In the genomic region with DNA sequence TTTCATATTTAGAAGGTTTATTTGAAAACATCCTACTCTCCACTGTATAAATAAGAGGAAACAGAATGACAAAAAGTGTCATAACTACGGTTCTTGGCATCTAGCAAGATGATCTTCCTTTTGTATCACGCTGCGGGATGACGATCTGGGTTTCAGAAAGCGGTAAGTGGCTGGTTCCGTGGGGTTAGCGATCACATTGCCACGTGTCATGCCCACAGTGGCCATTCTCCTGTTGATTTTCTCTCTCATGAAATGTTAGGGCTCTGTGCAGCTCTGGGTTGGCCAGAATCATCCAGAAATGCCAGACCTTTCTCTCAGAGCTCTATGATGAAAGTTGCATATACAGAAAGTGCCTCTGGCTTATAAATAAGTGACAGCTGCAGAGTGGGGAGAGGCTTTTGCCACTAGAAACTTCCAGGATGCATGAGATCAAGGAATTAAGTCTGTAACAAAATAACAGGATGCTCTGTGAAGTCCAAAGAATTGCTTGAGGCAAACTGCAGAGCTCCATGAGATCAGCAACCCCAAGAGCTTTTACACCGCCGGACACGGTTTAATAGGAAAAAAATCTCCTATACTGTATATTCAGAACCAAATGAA, we compare ENCODE assay signal across 17 cellular contexts.
DNase-seq lines count a peak whose midpoint lies in the region; ATAC-seq and TF ChIP-seq lines count a peak whose summit lies in the region.
"Had no signal": no experiment of that assay in that cellular context is flagged by ENCODE, and none has a peak within 500 bp of the region (broad histone marks: within the 10 kb centered on the region; RNA-seq: fewer than 3 reads in every experiment).

No MANE protein-coding gene starts in this region.

- dilution Hi-C loops in mammary epithelial cell (cut with HindIII; ENCODE audit: low sequenced_read_pairs): no loop called here

- H3K4me3 ChIP-seq in breast epithelium (no peak overlapping the region), mammary epithelial cell (replicated peaks in 1 of 3; ENCODE audit: insufficient read depth in 1 of 3, low read depth in 2 of 3, low read length in 3 of 3) (no peak overlapping the region), lung (no peak overlapping the region)
- H3K4me3 ChIP-seq: BLaER1 treated with 17β-estradiol and CSF1 and Interleukin-3, amounts not matched to agents 10 nM and 100 nM; suprapubic skin had no signal

- no peak overlapping the region for H2AFZ ChIP-seq in mammary epithelial cell (ENCODE audit: low read depth, low read length)

- no peak for TF ChIP-seq CTCF in breast epithelium (IDR thresholded peaks at IDR 0.05)
- no peak for TF ChIP-seq CTCF in mammary epithelial cell (conservative IDR thresholded peaks at IDR 0.05 in 1 of 2, IDR thresholded peaks at IDR 0.05 in 1 of 2; ENCODE audit: extremely low read depth in 1 of 2, insufficient read depth in 1 of 2, low read depth in 1 of 2, low read length in 2 of 2)
- no peak for TF ChIP-seq CTCF in brain (conservative IDR thresholded peaks at IDR 0.05)
- TF ChIP-seq CTCF in lung (IDR thresholded peaks at IDR 0.05; ENCODE audit: control extremely low read depth, extremely low read depth): no peak

- H3K4me1 ChIP-seq in breast epithelium (no peaks in the 10 kb centered on the region), mammary epithelial cell (ENCODE audit: insufficient read depth, low read length) (peaks cover 26% of the 10 kb centered on the region), lung (ENCODE audit: control insufficient read depth in 2 of 2, insufficient read depth in 2 of 2, low read length in 2 of 2) (peaks cover 2 to 15% of the 10 kb centered on the region in 2 donors)

- intact Hi-C loops in breast epithelium (cut with DNase I; ENCODE audit: low total_unique reads) (no loop called here), mammary epithelial cell (cut with micrococcal nuclease) (no loop called here)

- ATAC-seq in lung (ENCODE audit: insufficient read depth, low FRiP score): no peak
- no peak for ATAC-seq in activated naive CD4-positive, alpha-beta T cell treated with anti-CD3 and anti-CD28 coated beads, Interleukin-2, amount 50 U/mL, for 72 hours
- ATAC-seq: activated CD8-positive, alpha-beta memory T cell treated with anti-CD3 and anti-CD28 coated beads, Interleukin-2, amount 10 ng/mL, durations not matched to agents 7 days and 5 days had no signal

- 93% methylated on average over 11 of the region's 11 CpGs for WGBS in mammary epithelial cell (ENCODE audit: low coverage, missing lambda C conversion rate)
- WGBS in lung, 2 donors: 58 to 76% methylated on average over 11 of the region's 11 CpGs

- H3K36me3 ChIP-seq in breast epithelium (no peaks in the 10 kb centered on the region), mammary epithelial cell (ENCODE audit: insufficient read depth, low read length) (no peaks in the 10 kb centered on the region), lung (ENCODE audit: control insufficient read depth in 2 of 2, insufficient read depth in 2 of 2, low read length in 2 of 2) (peaks cover 0 to 5% of the 10 kb centered on the region in 2 donors)
- H3K36me3 ChIP-seq: BLaER1 treated with 17β-estradiol and CSF1 and Interleukin-3, amounts not matched to agents 10 nM and 100 nM; suprapubic skin had no signal

- DNase-seq in breast epithelium (ENCODE audit: low spot score in 2 of 2): no peak
- no peak for DNase-seq in mammary epithelial cell
- DNase-seq in lung (ENCODE audit: low spot score): no peak
- DNase-seq in substantia nigra (lab: John Stamatoyannopoulos, UW): no peak
- no peak for DNase-seq in activated CD8-positive, alpha-beta memory T cell treated with anti-CD3 and anti-CD28 coated beads, Interleukin-2, amount 50 U/mL, for 4 hours
- DNase-seq in activated naive CD4-positive, alpha-beta T cell treated with anti-CD3 and anti-CD28 coated beads, Interleukin-2, amount 50 U/mL, for 72 hours (ENCODE audit: low spot score in 2 of 2): no peak
- DNase-seq in NCI-H82 (lab: John Stamatoyannopoulos, UW): no peak
- DNase-seq: activated CD4-positive, alpha-beta T cell treated with anti-CD3 and anti-CD28 coated beads for 48 hours; activated CD8-positive, alpha-beta memory T cell treated with anti-CD3 and anti-CD28 coated beads, Interleukin-2, amount 10 ng/mL, durations not matched to agents 7 days and 5 days; erythroblast; NCI-H1417 treated with DMSO at 0.1 percent for 48 hours; stimulated activated CD8-positive, alpha-beta memory T cell treated with anti-CD3 and anti-CD28 coated beads, Interleukin-4, amount 100 ng/mL, for 48 hours had no signal

- no peaks in the 10 kb centered on the region for H3K79me2 ChIP-seq in mammary epithelial cell (ENCODE audit: insufficient read depth, low read length)

- H3K27me3 ChIP-seq in breast epithelium (no peaks in the 10 kb centered on the region), mammary epithelial cell (ENCODE audit: insufficient read depth, low read length) (no peaks in the 10 kb centered on the region), lung (ENCODE audit: control insufficient read depth, insufficient read depth) (no peaks in the 10 kb centered on the region)
- H3K27me3 ChIP-seq: neutrophil, suprapubic skin had no signal

- in situ Hi-C loops in mammary epithelial cell (cut with MboI; ENCODE audit: low sequenced_read_pairs in 2 of 2): no loop called here

- H3K27ac Mint-ChIP-seq in brain: peak overlapping the region; percentile 8 to 99 (median 78)
- no peak overlapping the region for H3K27ac Mint-ChIP-seq in activated naive CD4-positive, alpha-beta T cell treated with anti-CD3 and anti-CD28 coated beads, Interleukin-2, amount 50 U/mL, for 72 hours
- H3K27ac Mint-ChIP-seq: activated CD8-positive, alpha-beta memory T cell treated with anti-CD3 and anti-CD28 coated beads, Interleukin-2, amount 10 ng/mL, durations not matched to agents 7 days and 5 days; activated T-helper 2 cell treated with anti-CD3 and anti-CD28 coated beads, Interferon-gamma antibody, Interleukin-2, Interleukin-4, amounts not matched to agents 10 μg/mL and 5 μg/mL and 100 μg/mL, durations not matched to agents 14 hours and 24 hours and 36 hours had no signal

- no TSS peak for BruUV-seq in mammary epithelial cell (replicated peaks; lab: Mats Ljungman, UMichigan)

- CTCF ChIA-PET in mammary epithelial cell (lab: Charles Lee; ENCODE audit: low non-redundant PET): no interaction called here

- no peaks in the 10 kb centered on the region for H4K20me1 ChIP-seq in mammary epithelial cell (ENCODE audit: insufficient read depth, low read length)
- H4K20me1 ChIP-seq: BLaER1 treated with 17β-estradiol and CSF1 and Interleukin-3, amounts not matched to agents 10 nM and 100 nM had no signal

- H3K4me3 Mint-ChIP-seq in brain: peak overlapping the region in 2 of 5 experiments; percentile 64 to 65
- H3K4me3 Mint-ChIP-seq: activated CD8-positive, alpha-beta memory T cell treated with anti-CD3 and anti-CD28 coated beads, Interleukin-2, amount 10 ng/mL, durations not matched to agents 7 days and 5 days had no signal

- H3K27me3 Mint-ChIP-seq in brain: no peaks in the 10 kb centered on the region

- no peaks in the 10 kb centered on the region for H3K36me3 Mint-ChIP-seq in brain
- H3K36me3 Mint-ChIP-seq in activated naive CD4-positive, alpha-beta T cell treated with anti-CD3 and anti-CD28 coated beads, Interleukin-2, amount 50 U/mL, for 72 hours: no peaks in the 10 kb centered on the region
- H3K36me3 Mint-ChIP-seq: activated CD8-positive, alpha-beta memory T cell treated with anti-CD3 and anti-CD28 coated beads, Interleukin-2, amount 10 ng/mL, durations not matched to agents 7 days and 5 days had no signal

- no peak overlapping the region for H3K4me2 ChIP-seq in mammary epithelial cell (ENCODE audit: insufficient read depth, low read depth, low read length)
- H3K4me2 ChIP-seq: BLaER1 treated with 17β-estradiol and CSF1 and Interleukin-3, amounts not matched to agents 10 nM and 100 nM had no signal

- no peak overlapping the region for H3K9ac ChIP-seq in mammary epithelial cell (ENCODE audit: insufficient read depth, low read length)
- H3K9ac ChIP-seq: BLaER1 treated with 17β-estradiol and CSF1 and Interleukin-3, amounts not matched to agents 10 nM and 100 nM had no signal

- peaks cover 0 to 3% (median 0%) of the 10 kb centered on the region in 5 experiments for H3K9me3 Mint-ChIP-seq in brain
- H3K9me3 Mint-ChIP-seq in activated naive CD4-positive, alpha-beta T cell treated with anti-CD3 and anti-CD28 coated beads, Interleukin-2, amount 50 U/mL, for 72 hours: no peaks in the 10 kb centered on the region
- H3K9me3 Mint-ChIP-seq: activated T-helper 2 cell treated with anti-CD3 and anti-CD28 coated beads, Interferon-gamma antibody, Interleukin-2, Interleukin-4, amounts not matched to agents 10 μg/mL and 5 μg/mL and 100 μg/mL, durations not matched to agents 14 hours and 24 hours and 36 hours had no signal

- peak overlapping the region; percentile 73 to 80 for H3K27ac ChIP-seq in breast epithelium
- no peak overlapping the region for H3K27ac ChIP-seq in mammary epithelial cell (ENCODE audit: insufficient read depth, low read depth, low read length)
- peak overlapping the region; percentile 45 to 67 for H3K27ac ChIP-seq in lung (ENCODE audit: low read depth in 1 of 2, low read length in 1 of 2)
- H3K27ac ChIP-seq in substantia nigra (ENCODE audit: low read depth, low read length, poor library complexity, severe bottlenecking): peak overlapping the region; percentile 42
- H3K27ac ChIP-seq: BLaER1 treated with 17β-estradiol and CSF1 and Interleukin-3, amounts not matched to agents 10 nM and 100 nM; neutrophil had no signal

- peaks cover 57% of the 10 kb centered on the region for H3K4me1 Mint-ChIP-seq in brain
- H3K4me1 Mint-ChIP-seq: activated CD8-positive, alpha-beta memory T cell treated with anti-CD3 and anti-CD28 coated beads, Interleukin-2, amount 10 ng/mL, durations not matched to agents 7 days and 5 days had no signal

- no peaks in the 10 kb centered on the region for H3K9me3 ChIP-seq in breast epithelium
- H3K9me3 ChIP-seq in mammary epithelial cell (replicated peaks; ENCODE audit: insufficient read depth, low read length): no peaks in the 10 kb centered on the region
- no peaks in the 10 kb centered on the region for H3K9me3 ChIP-seq in lung (ENCODE audit: control insufficient read depth in 2 of 2, insufficient read depth in 1 of 2, low read length in 1 of 2)
- H3K9me3 ChIP-seq: BLaER1 treated with 17β-estradiol and CSF1 and Interleukin-3, amounts not matched to agents 10 nM and 100 nM; neutrophil; suprapubic skin had no signal

- TF ChIP-seq POLR2A in breast epithelium (IDR thresholded peaks at IDR 0.05): no peak

Comparison
In these comparisons a context has a peak if more than half of its experiments do, and no peak if none do; other contexts are left out.
1. H3K27ac Mint-ChIP-seq: peak in brain (5 of 5); none in activated naive CD4-positive, alpha-beta T cell treated with anti-CD3 and anti-CD28 coated beads, Interleukin-2, amount 50 U/mL, for 72 hours (0 of 2).